Comparison of ENCODE assay signal across 8 cellular contexts in the genomic region with DNA sequence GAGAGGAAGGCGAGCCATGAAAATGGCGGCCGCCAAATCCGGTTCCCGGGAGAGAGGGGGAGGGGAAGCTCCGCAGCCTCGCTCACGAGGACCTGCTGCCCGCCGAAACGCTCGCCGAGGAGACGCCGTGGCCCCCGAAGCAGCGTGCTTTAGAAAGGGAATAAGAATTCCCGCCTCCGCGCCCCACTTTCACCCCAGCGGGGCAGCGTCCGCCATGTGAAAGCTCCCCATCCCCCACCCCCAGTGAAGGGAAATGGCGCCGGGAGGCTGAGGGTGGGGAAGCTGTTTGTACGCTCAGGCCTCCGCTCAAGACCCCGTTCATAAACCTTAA. TPM values are rescaled to one million over a fixed set of nuclear protein-coding genes. Genes with fewer than 3 reads are reported as not detected.
DNase-seq lines count a peak whose midpoint lies in the region; ATAC-seq and TF ChIP-seq lines count a peak whose summit lies in the region.

No MANE protein-coding gene starts in this region.

- H3K27me3 ChIP-seq in KMS-11 (ENCODE audit: insufficient read depth, low read depth) = no peaks in the 10 kb centered on the region
- no peaks in the 10 kb centered on the region for H3K27me3 ChIP-seq in right atrium auricular region

- H3K27ac ChIP-seq in KMS-11 (peak overlapping the region; percentile 94), adipose tissue (ENCODE audit: low read depth, low read length) (peak overlapping the region; percentile 71), right atrium auricular region (peak overlapping the region; percentile 100)

- H4K20me1 ChIP-seq in KMS-11 (ENCODE audit: insufficient read depth) = peaks cover 67% of the 10 kb centered on the region

- peaks cover 89% of the 10 kb centered on the region for H3K79me2 ChIP-seq in KMS-11 (ENCODE audit: insufficient read depth, low read depth)

- no peak overlapping the region for H2AFZ ChIP-seq in KMS-11 (ENCODE audit: low read depth)

- TF ChIP-seq CTCF in KMS-11 (conservative IDR thresholded peaks at IDR 0.05; ENCODE audit: low read depth, low read length) = no peak
- no peak for TF ChIP-seq CTCF in right atrium auricular region (IDR thresholded peaks at IDR 0.05)
- TF ChIP-seq CTCF in retinal pigment epithelial cell (conservative IDR thresholded peaks at IDR 0.05; ENCODE audit: low read depth, low read length) = no peak

- 0 to 1% (median 0%) methylated on average over 28 of the region's 28 CpGs for WGBS in adipose tissue, 3 donors

- H3K4me2 ChIP-seq in KMS-11 = peak overlapping the region; percentile 82; the same call in 1 of the 2 replicates

- peak overlapping the region; percentile 98 for H3K9ac ChIP-seq in KMS-11

- no peaks in the 10 kb centered on the region for H3K9me3 ChIP-seq in right atrium auricular region

- ATAC-seq in GM21576 (IDR thresholded peaks at IDR 0.05; ENCODE audit: unreplicated experiment) = no peak

- H3K4me3 ChIP-seq in KMS-11 (IDR thresholded peaks at IDR 0.05; ENCODE audit: insufficient read depth, low read depth, low read length) (peak overlapping the region; percentile 41), right atrium auricular region (peak overlapping the region; percentile 82 to 98), retinal pigment epithelial cell (ENCODE audit: low read length) (peak overlapping the region; percentile 99)

- H3K4me1 ChIP-seq in KMS-11 (ENCODE audit: low read depth, poor library complexity, severe bottlenecking) = peaks cover 42% of the 10 kb centered on the region
- peaks cover 0 to 54% of the 10 kb centered on the region in 2 donors for H3K4me1 ChIP-seq in right atrium auricular region

- H3K36me3 ChIP-seq in KMS-11 (ENCODE audit: insufficient read depth) (peaks cover 44% of the 10 kb centered on the region; the same call in 1 of the 2 replicates), right atrium auricular region (peaks cover 28% of the 10 kb centered on the region)

- DNase-seq in NCI-H1436 (lab: John Stamatoyannopoulos, UW) (peak; percentile 56), NCI-H1436 treated with DMSO at 0.1 percent for 48 hours (lab: John Stamatoyannopoulos, UW) (no peak), SW480 (ENCODE audit: low spot score) (peak; percentile 74), right atrium auricular region (ENCODE audit: low spot score) (no peak), retinal pigment epithelial cell (ENCODE audit: low read depth) (no peak)

RNA-seq across cellular contexts. Expression of a gene that starts 0.5 kb away (rescaled TPM):
- polyA plus RNA-seq in adipose tissue = 100 to 1,000 TPM; 207 to 539 (median 519) TPM
- 100 to 1,000 TPM; 124 to 160 TPM for total RNA-seq in right atrium auricular region

RNA-seq across cellular contexts. Expression of a gene that starts 1.5 kb away (rescaled TPM):
- 100 to 1,000 TPM in 1 of 3 donors, 10 to 100 TPM in 2; 37.3 to 132 (median 89.6) TPM for polyA plus RNA-seq in adipose tissue
- total RNA-seq in right atrium auricular region = 10 to 100 TPM; 37.9 to 43.3 TPM

RNA-seq across cellular contexts. Expression of a gene that starts 48.1 kb away (rescaled TPM):
- 1 to 10 TPM; 1.3 to 1.9 (median 1.8) TPM for polyA plus RNA-seq in adipose tissue
- 1 to 10 TPM in 1 of 2 donors, under 1 TPM in 1; 0.63 to 1.8 TPM for total RNA-seq in right atrium auricular region

Comparison
In these comparisons a context has a peak if more than half of its experiments do, and no peak if none do; other contexts are left out.
1. DNase-seq: peak in NCI-H1436 (single experiment) and SW480 (single experiment); none in NCI-H1436 treated with DMSO at 0.1 percent for 48 hours (single experiment), right atrium auricular region (single experiment) and retinal pigment epithelial cell (single experiment).
2. H3K4me3 ChIP-seq: peak in every context shown above with its lines; median percentile 99 in retinal pigment epithelial cell; 90 in right atrium auricular region; 41 in KMS-11.
3. Peak in every context shown above with its lines, with median percentiles within 50 percentile points of each other: H3K27ac ChIP-seq.